In the genomic region with DNA sequence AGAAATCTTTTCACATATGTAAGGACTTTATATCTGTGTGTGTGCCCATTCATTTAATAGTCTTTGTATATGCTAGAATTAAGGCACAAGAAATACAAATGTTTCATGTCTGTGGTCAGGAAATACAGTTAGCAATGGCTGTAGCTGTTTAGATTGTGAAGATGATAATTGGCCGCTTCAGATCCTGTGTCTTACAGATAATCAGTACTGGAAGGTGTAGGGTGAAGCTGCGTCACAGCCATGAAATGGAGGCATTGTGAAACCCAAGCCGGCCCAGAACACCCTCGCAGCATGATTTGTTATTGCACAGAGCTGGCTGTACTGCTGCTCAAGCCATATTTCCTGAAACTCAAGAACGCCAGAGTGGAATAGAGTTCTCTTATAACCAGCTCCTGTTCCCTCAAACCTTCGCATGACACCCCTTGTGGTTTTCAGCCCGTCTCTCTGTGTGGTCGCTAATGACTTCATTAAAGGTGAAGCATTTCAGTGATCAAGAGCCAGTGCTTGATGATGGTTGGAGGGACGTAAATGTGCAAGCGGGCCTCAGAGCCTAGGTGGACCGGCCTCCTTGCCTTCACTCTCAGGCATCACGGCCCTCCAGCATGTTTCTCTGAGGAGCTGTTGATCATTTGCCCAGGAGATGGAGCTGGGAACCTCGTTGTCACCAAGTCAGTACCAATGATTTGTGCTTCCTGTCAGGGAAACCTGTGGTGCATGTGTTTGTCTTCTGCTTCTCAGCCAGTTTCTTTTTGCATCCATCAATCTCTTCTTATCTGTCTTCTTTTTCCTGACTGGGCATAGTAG, we compare ENCODE assay signal across 8 cellular contexts.
DNase-seq lines count a peak whose midpoint lies in the region.

No MANE protein-coding gene starts in this region.

- peaks cover 2% of the 10 kb centered on the region for H3K9me3 ChIP-seq in KOPT-K1 (ENCODE audit: insufficient read depth, low read length, poor library complexity, severe bottlenecking)

- in situ Hi-C loops in ACHN (cut with HindIII; ENCODE audit: low pct_ligation_motif_present, low pct_unique_long_range_greater_than_20kb, low sequenced_read_pairs) = no loop called here

- H3K27ac ChIP-seq in KOPT-K1 (ENCODE audit: low read depth, low read length, poor library complexity, severe bottlenecking) = peak overlapping the region; percentile 89

- H3K36me3 ChIP-seq in KOPT-K1 (ENCODE audit: insufficient read depth, low read length) = no peaks in the 10 kb centered on the region

- DNase-seq in activated T-cell treated with anti-CD3 and anti-CD28 coated beads for 24 hours (ENCODE audit: low read depth) (peak; percentile 55), iris pigment epithelial cell (ENCODE audit: low read depth) (peak; percentile 61), ACHN (no peak), NCI-H526 treated with DMSO at 0.1 percent for 48 hours (lab: John Stamatoyannopoulos, UW) (no peak), DMS79 (lab: John Stamatoyannopoulos, UW) (no peak), DMS 273 treated with DMSO at 0.1 percent for 48 hours (lab: John Stamatoyannopoulos, UW) (no peak)
- DNase-seq in stimulated activated CD8-positive, alpha-beta memory T cell treated with anti-CD3 and anti-CD28 coated beads, Interleukin-4, amount 100 ng/mL, for 48 hours = peak; percentile 77

Comparison
In these comparisons a context has a peak if more than half of its experiments do, and no peak if none do; other contexts are left out.
1. DNase-seq: peak in activated T-cell treated with anti-CD3 and anti-CD28 coated beads for 24 hours (single experiment), iris pigment epithelial cell (single experiment) and stimulated activated CD8-positive, alpha-beta memory T cell treated with anti-CD3 and anti-CD28 coated beads, Interleukin-4, amount 100 ng/mL, for 48 hours (single experiment); none in ACHN (single experiment), NCI-H526 treated with DMSO at 0.1 percent for 48 hours (single experiment), DMS79 (single experiment) and DMS 273 treated with DMSO at 0.1 percent for 48 hours (single experiment).